Comparison of ENCODE assay signal across 9 cellular contexts in the genomic region with DNA sequence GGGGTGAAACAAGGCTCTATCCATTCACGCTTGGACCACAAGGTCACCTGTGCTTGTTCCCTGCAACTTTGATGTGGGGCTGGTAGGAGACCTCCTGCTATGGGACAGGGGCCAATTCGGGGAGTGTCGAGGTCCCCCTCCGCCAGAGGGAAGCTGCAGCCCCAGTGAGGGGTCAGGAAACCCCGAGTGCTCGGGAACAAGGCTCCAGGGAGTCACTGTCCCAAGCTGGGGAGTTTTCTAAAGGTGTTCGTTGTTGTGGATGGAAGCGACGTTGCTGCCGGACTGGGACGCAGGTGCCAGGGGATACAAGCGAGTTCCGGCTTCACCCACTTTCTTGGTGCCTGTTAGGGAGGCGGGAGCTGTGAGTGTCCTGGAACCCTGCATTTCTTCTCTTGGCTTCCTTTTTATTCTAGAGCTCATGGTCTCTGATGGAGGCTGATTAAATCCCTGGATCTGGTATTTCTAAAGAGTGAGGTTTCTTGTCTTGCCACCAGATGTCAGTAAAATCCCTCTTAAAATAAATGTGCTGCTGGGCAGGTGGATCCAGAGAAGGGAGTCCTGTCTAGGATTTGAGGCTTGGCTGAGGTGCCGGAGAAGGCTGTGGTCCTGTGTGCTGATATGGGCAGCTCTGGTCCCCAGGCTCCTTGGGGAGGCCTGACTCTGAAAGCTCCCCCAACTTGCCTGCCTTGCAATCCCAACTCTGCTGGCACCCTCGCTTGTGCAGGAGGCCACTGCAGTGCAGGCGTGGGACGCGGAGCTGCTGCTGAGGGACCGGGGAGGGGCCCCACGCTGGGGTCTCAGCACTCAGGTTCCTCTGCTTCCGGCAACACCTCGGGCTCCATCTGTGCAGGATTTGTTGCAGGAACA.
DNase-seq lines count a peak whose midpoint lies in the region; ATAC-seq and TF ChIP-seq lines count a peak whose summit lies in the region.
"Had no signal": no experiment of that assay in that cellular context is flagged by ENCODE, and none has a peak within 500 bp of the region (broad histone marks: within the 10 kb centered on the region; RNA-seq: fewer than 3 reads in every experiment).

No MANE protein-coding gene starts in this region.

- H3K4me1 Mint-ChIP-seq in natural killer cell, result no peaks in the 10 kb centered on the region
- H3K4me1 Mint-ChIP-seq: immature natural killer cell had no signal

- in situ Hi-C loops in Panc1 (cut with HindIII; ENCODE audit: low pct_unique_long_range_greater_than_20kb, low sequenced_read_pairs), result no loop called here

- CTCF ChIA-PET in Panc1 (lab: Charles Lee), result interaction anchor here (0.6 to 1.3 kb wide), 3 partner anchors 968 to 1267 kb away, joined by 3 read pairs; no protein-coding TSS in a partner anchor

- TF ChIP-seq POLR2A in erythroblast (IDR thresholded peaks at IDR 0.05; ENCODE audit: low read length), result no peak

- POLR2A ChIA-PET in Panc1 (lab: Charles Lee), result no interaction called here

- H3K4me3 ChIP-seq in Panc1 (ENCODE audit: low read depth in 2 of 2, low read length in 2 of 2) (no peak overlapping the region), mucosa of descending colon (no peak overlapping the region)

- no peaks in the 10 kb centered on the region for H3K36me3 Mint-ChIP-seq in natural killer cell
- H3K36me3 Mint-ChIP-seq: immature natural killer cell had no signal

- TF ChIP-seq CTCF in Panc1 (IDR thresholded peaks at IDR 0.05) (no peak; the same call in 1 of the 2 replicates), mucosa of descending colon (IDR thresholded peaks at IDR 0.05) (no peak), natural killer cell (IDR thresholded peaks at IDR 0.05) (no peak)

- ATAC-seq in Panc1 (peak; percentile 73; the same call in 1 of the 2 replicates), mucosa of descending colon (peak; percentile 31), GM21786 (IDR thresholded peaks at IDR 0.05; ENCODE audit: unreplicated experiment) (no peak), natural killer cell (no peak)

- H3K36me3 ChIP-seq in Panc1 (ENCODE audit: control insufficient read depth, insufficient read depth, low read length) (no peaks in the 10 kb centered on the region), mucosa of descending colon (ENCODE audit: low read depth) (no peaks in the 10 kb centered on the region)

- no peaks in the 10 kb centered on the region for H3K27me3 Mint-ChIP-seq in natural killer cell (ENCODE audit: low read depth in 2 of 2)

- no TSS peak for BruUV-seq in Panc1 (replicated peaks; lab: Mats Ljungman, UMichigan)

- H3K27ac Mint-ChIP-seq in natural killer cell, result no peak overlapping the region
- H3K27ac Mint-ChIP-seq: immature natural killer cell had no signal

- no peak overlapping the region for H3K27ac ChIP-seq in Panc1 (ENCODE audit: low read length)

- intact Hi-C loops in Panc1 (cut with micrococcal nuclease; ENCODE audit: unreplicated experiment) (loop anchor here (5.0 kb wide), 1 partner anchor 968 kb away; no protein-coding TSS in a partner anchor), mucosa of descending colon (cut with DNase I, micrococcal nuclease) (loop anchor here (5.0 to 10.0 kb wide), 3 partner anchors 970 to 1130 kb away; no protein-coding TSS in a partner anchor), natural killer cell (cut with micrococcal nuclease) (loop anchor here (10.0 kb wide), 1 partner anchor 970 kb away; no protein-coding TSS in a partner anchor)

- no peak overlapping the region for H3K4me3 Mint-ChIP-seq in natural killer cell
- H3K4me3 Mint-ChIP-seq: immature natural killer cell had no signal

- no peaks in the 10 kb centered on the region for H3K9me3 Mint-ChIP-seq in natural killer cell

- H3K4me1 ChIP-seq in Panc1 (ENCODE audit: control insufficient read depth, insufficient read depth, low read length) (no peaks in the 10 kb centered on the region), mucosa of descending colon (ENCODE audit: low read depth) (no peaks in the 10 kb centered on the region)

- DNase-seq in DMS79 (lab: John Stamatoyannopoulos, UW) (peak; percentile 72), KG1 (lab: John Stamatoyannopoulos, UW) (peak; percentile 8), Panc1 (ENCODE audit: low read depth, low spot score) (peak; percentile 2), erythroblast (lab: John Stamatoyannopoulos, UW) (peak; percentile 17 to 44), mucosa of descending colon (peak in 1 of 3 donors; percentile 12), natural killer cell (no peak)
- no peak for DNase-seq in activated CD4-positive, alpha-beta T cell treated with anti-CD3 and anti-CD28 coated beads, Interleukin-2, amount 50 U/mL, for 4 hours

- H3K27me3 ChIP-seq in Panc1 (ENCODE audit: control insufficient read depth, insufficient read depth, low read length), result no peaks in the 10 kb centered on the region

- no peaks in the 10 kb centered on the region for H3K9me3 ChIP-seq in Panc1 (ENCODE audit: control insufficient read depth, insufficient read depth, low read depth, low read length)
- no peaks in the 10 kb centered on the region for H3K9me3 ChIP-seq in mucosa of descending colon

Comparison
In these comparisons a context has a peak if more than half of its experiments do, and no peak if none do; other contexts are left out.
1. DNase-seq: peak in DMS79 (single experiment), KG1 (single experiment), Panc1 (single experiment) and erythroblast (2 of 2); none in natural killer cell (single experiment) and activated CD4-positive, alpha-beta T cell treated with anti-CD3 and anti-CD28 coated beads, Interleukin-2, amount 50 U/mL, for 4 hours (0 of 2).
2. ATAC-seq: peak in Panc1 (single experiment) and mucosa of descending colon (single experiment); none in GM21786 (single experiment) and natural killer cell (0 of 3).